In the genomic region with DNA sequence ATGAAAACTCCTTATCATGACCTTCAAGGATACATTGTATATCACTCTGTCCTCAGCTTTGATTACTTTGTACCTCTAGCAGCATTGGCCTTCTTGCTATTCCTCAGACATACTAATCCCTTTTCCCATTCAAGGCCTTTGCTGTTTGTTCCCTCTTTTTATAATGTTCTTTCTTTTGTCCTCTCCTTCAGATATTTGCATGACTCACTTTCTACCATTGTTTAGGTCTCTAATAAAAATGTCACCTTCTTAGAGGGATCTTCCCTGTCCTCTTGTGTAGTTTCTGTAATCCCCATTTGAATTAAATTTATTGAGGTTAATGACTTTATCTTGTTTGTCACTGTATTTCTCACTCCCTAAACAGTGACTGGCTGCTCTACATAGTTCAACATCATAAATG, we compare ENCODE assay signal across 34 cellular contexts.
"Had no signal": no experiment of that assay in that cellular context is flagged by ENCODE, and none has a peak within 500 bp of the region (broad histone marks: within the 10 kb centered on the region; RNA-seq: fewer than 3 reads in every experiment).

No MANE protein-coding gene starts in this region.

- H3K4me3 ChIP-seq: adrenal gland, body of pancreas, colonic mucosa, dorsolateral prefrontal cortex, esophagus muscularis mucosa, gastrocnemius medialis had no signal

- H3K36me3 Mint-ChIP-seq: WTC11 had no signal

- H3K27me3 ChIP-seq: adrenal gland, body of pancreas, colonic mucosa, dorsolateral prefrontal cortex, esophagus muscularis mucosa, foreskin keratinocyte, gastrocnemius medialis had no signal

- H3K27ac Mint-ChIP-seq: activated CD4-positive, alpha-beta memory T cell treated with anti-CD3 and anti-CD28 coated beads, Interleukin-2, amount 10 ng/mL, durations not matched to agents 7 days and 5 days; activated CD4-positive, alpha-beta T cell treated with anti-CD3 and anti-CD28 coated beads, Interleukin-2, amount 10 ng/mL, durations not matched to agents 7 days and 5 days; activated naive CD4-positive, alpha-beta T cell treated with anti-CD3 and anti-CD28 coated beads, Interleukin-2, amount 50 U/mL, for 24 hours; activated naive CD8-positive, alpha-beta T cell treated with anti-CD3 and anti-CD28 coated beads for 36 hours; activated naive CD8-positive, alpha-beta T cell treated with anti-CD3 and anti-CD28 coated beads, Interleukin-2, amount 50 U/mL, for 24 hours; activated T-cell treated with anti-CD3 and anti-CD28 coated beads, Interleukin-2, amount 50 U/mL, for 24 hours; activated T-cell treated with anti-CD3 and anti-CD28 coated beads, Interleukin-2, amount 50 U/mL, for 72 hours; WTC11 had no signal

- H3K27ac ChIP-seq: adrenal gland, body of pancreas, colonic mucosa, dorsolateral prefrontal cortex, esophagus muscularis mucosa, foreskin keratinocyte, gastrocnemius medialis, VCaP had no signal

- H3K9me3 ChIP-seq: adrenal gland, body of pancreas, colonic mucosa, esophagus muscularis mucosa, gastrocnemius medialis had no signal

- H3K9me3 Mint-ChIP-seq: activated CD4-positive, alpha-beta memory T cell treated with anti-CD3 and anti-CD28 coated beads, Interleukin-2, amount 10 ng/mL, durations not matched to agents 7 days and 5 days; activated CD4-positive, alpha-beta T cell treated with anti-CD3 and anti-CD28 coated beads, Interleukin-2, amount 10 ng/mL, durations not matched to agents 7 days and 5 days; activated naive CD4-positive, alpha-beta T cell treated with anti-CD3 and anti-CD28 coated beads, Interleukin-2, amount 50 U/mL, for 24 hours; activated naive CD8-positive, alpha-beta T cell treated with anti-CD3 and anti-CD28 coated beads for 36 hours; activated naive CD8-positive, alpha-beta T cell treated with anti-CD3 and anti-CD28 coated beads, Interleukin-2, amount 50 U/mL, for 24 hours; activated T-cell treated with anti-CD3 and anti-CD28 coated beads, Interleukin-2, amount 50 U/mL, for 24 hours; activated T-cell treated with anti-CD3 and anti-CD28 coated beads, Interleukin-2, amount 50 U/mL, for 72 hours; endodermal cell had no signal

- H3K4me3 Mint-ChIP-seq: activated CD4-positive, alpha-beta memory T cell treated with anti-CD3 and anti-CD28 coated beads, Interleukin-2, amount 10 ng/mL, durations not matched to agents 7 days and 5 days; activated CD4-positive, alpha-beta T cell treated with anti-CD3 and anti-CD28 coated beads, Interleukin-2, amount 10 ng/mL, durations not matched to agents 7 days and 5 days; activated naive CD4-positive, alpha-beta T cell treated with anti-CD3 and anti-CD28 coated beads, Interleukin-2, amount 50 U/mL, for 24 hours; activated naive CD8-positive, alpha-beta T cell treated with anti-CD3 and anti-CD28 coated beads for 36 hours; activated naive CD8-positive, alpha-beta T cell treated with anti-CD3 and anti-CD28 coated beads, Interleukin-2, amount 50 U/mL, for 24 hours; activated T-cell treated with anti-CD3 and anti-CD28 coated beads, Interleukin-2, amount 50 U/mL, for 24 hours; activated T-cell treated with anti-CD3 and anti-CD28 coated beads, Interleukin-2, amount 50 U/mL, for 72 hours; endodermal cell; WTC11 had no signal

- ATAC-seq: activated naive CD8-positive, alpha-beta T cell treated with anti-CD3 and anti-CD28 coated beads, Interleukin-2, amount 50 U/mL, for 24 hours; activated T-cell treated with anti-CD3 and anti-CD28 coated beads, Interleukin-2, amount 50 U/mL, for 72 hours; body of pancreas; foreskin keratinocyte; gastrocnemius medialis had no signal

- H3K4me1 Mint-ChIP-seq: activated naive CD4-positive, alpha-beta T cell treated with anti-CD3 and anti-CD28 coated beads, Interleukin-2, amount 50 U/mL, for 24 hours; activated naive CD8-positive, alpha-beta T cell treated with anti-CD3 and anti-CD28 coated beads, Interleukin-2, amount 50 U/mL, for 24 hours had no signal

- DNase-seq: activated CD4-positive, alpha-beta memory T cell treated with anti-CD3 and anti-CD28 coated beads, Interleukin-2, amount 10 ng/mL, durations not matched to agents 7 days and 5 days; activated CD4-positive, alpha-beta T cell treated with anti-CD3 and anti-CD28 coated beads for 1 hour; activated CD4-positive, alpha-beta T cell treated with anti-CD3 and anti-CD28 coated beads for 4 hours; activated CD4-positive, alpha-beta T cell treated with anti-CD3 and anti-CD28 coated beads, Interleukin-2, amount 10 ng/mL, durations not matched to agents 7 days and 5 days; activated CD4-positive, alpha-beta T cell treated with anti-CD3 and anti-CD28 coated beads, Interleukin-2, amount 50 U/mL, for 4 hours; activated CD8-positive, alpha-beta memory T cell treated with anti-CD3 and anti-CD28 coated beads, Interleukin-2, amount 50 U/mL, for 48 hours; activated effector memory CD4-positive, alpha-beta T cell treated with Interleukin-2 at 50 U/mL for 16 hours; activated gamma-delta T cell treated with Interleukin-2 at 50 U/mL for 16 hours; activated naive CD4-positive, alpha-beta T cell treated with Interleukin-2 at 50 U/mL for 16 hours; activated naive CD8-positive, alpha-beta T cell treated with anti-CD3 and anti-CD28 coated beads for 36 hours; activated naive CD8-positive, alpha-beta T cell treated with anti-CD3 and anti-CD28 coated beads, Interleukin-2, amount 50 U/mL, for 24 hours; activated T-cell treated with anti-CD3 and anti-CD28 coated beads for 4 hours; activated T-cell treated with anti-CD3 and anti-CD28 coated beads, Interleukin-2, amount 50 U/mL, for 24 hours; activated T-cell treated with anti-CD3 and anti-CD28 coated beads, Interleukin-2, amount 50 U/mL, for 72 hours; adrenal gland; amygdala; aorta; body of pancreas; caudate nucleus; cerebellar nuclear complex; colonic mucosa; dorsolateral prefrontal cortex; effector memory CD4-positive, alpha-beta T cell; endodermal cell; erythroblast; foreskin keratinocyte; gastrocnemius medialis; head of caudate nucleus; hippocampal formation; T-helper 2 cell had no signal

- H3K27me3 Mint-ChIP-seq: activated CD4-positive, alpha-beta memory T cell treated with anti-CD3 and anti-CD28 coated beads, Interleukin-2, amount 10 ng/mL, durations not matched to agents 7 days and 5 days; activated CD4-positive, alpha-beta T cell treated with anti-CD3 and anti-CD28 coated beads, Interleukin-2, amount 10 ng/mL, durations not matched to agents 7 days and 5 days; activated naive CD4-positive, alpha-beta T cell treated with anti-CD3 and anti-CD28 coated beads, Interleukin-2, amount 50 U/mL, for 24 hours; activated naive CD8-positive, alpha-beta T cell treated with anti-CD3 and anti-CD28 coated beads for 36 hours; activated naive CD8-positive, alpha-beta T cell treated with anti-CD3 and anti-CD28 coated beads, Interleukin-2, amount 50 U/mL, for 24 hours; activated T-cell treated with anti-CD3 and anti-CD28 coated beads, Interleukin-2, amount 50 U/mL, for 24 hours had no signal

- H3K36me3 ChIP-seq: adrenal gland, colonic mucosa, gastrocnemius medialis had no signal

- H3K4me1 ChIP-seq: colonic mucosa, esophagus muscularis mucosa, foreskin keratinocyte, gastrocnemius medialis had no signal
